13 cellular contexts compared by ENCODE assay signal in the genomic region with DNA sequence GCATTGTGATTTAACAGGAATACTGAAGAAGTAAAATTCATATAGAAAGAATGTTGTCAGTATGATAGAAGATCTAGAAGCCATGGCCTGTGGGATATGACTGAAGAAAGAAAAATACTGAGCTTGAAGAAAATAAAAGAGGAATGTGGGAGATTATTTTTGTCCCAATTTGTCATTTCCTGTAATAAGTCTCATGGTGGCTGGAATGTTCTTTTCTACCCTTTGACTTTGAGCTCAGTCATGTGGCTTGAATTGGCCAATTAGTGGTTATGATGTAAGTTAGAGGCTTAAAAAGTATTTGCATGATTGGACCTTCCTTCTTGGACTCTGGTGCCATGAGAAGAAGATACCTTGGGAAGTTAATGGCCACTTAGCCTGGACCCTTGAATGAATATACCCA. TPM values are rescaled to one million over a fixed set of nuclear protein-coding genes. Genes with fewer than 3 reads are reported as not detected.
DNase-seq lines count a peak whose midpoint lies in the region; ATAC-seq and TF ChIP-seq lines count a peak whose summit lies in the region.
"Had no signal": no experiment of that assay in that cellular context is flagged by ENCODE, and none has a peak within 500 bp of the region (broad histone marks: within the 10 kb centered on the region; RNA-seq: fewer than 3 reads in every experiment).

No MANE protein-coding gene starts in this region.

- peak overlapping the region in 4 of 5 donors; percentile 29 to 72 (median 44) for H3K27ac ChIP-seq in adrenal gland
- peak overlapping the region in 11 of 21 experiments; percentile 5 to 72 (median 47) for H3K27ac ChIP-seq in skin epidermis
- H3K27ac ChIP-seq: thyroid gland had no signal

- peaks cover 19 to 23% of the 10 kb centered on the region in 2 donors for H3K4me1 ChIP-seq in adrenal gland (replicated peaks in 1 of 2)

- intact Hi-C loops in adrenal gland (cut with DNase I): no loop called here

- ATAC-seq in GM18909 (IDR thresholded peaks at IDR 0.05; ENCODE audit: poor library complexity, unreplicated experiment) (no peak), HG03469 (IDR thresholded peaks at IDR 0.05; ENCODE audit: unreplicated experiment) (no peak)
- ATAC-seq: activated CD8-positive, alpha-beta T cell treated with anti-CD3 and anti-CD28 coated beads, Interleukin-2, amount 10 ng/mL, durations not matched to agents 7 days and 5 days had no signal

- no peaks in the 10 kb centered on the region for H3K9me3 ChIP-seq in adrenal gland (replicated peaks in 1 of 3)
- H3K9me3 ChIP-seq: thyroid gland had no signal

- no peak for TF ChIP-seq CTCF in adrenal gland (IDR thresholded peaks at IDR 0.05)

- no peaks in the 10 kb centered on the region for H3K27me3 ChIP-seq in adrenal gland
- H3K27me3 ChIP-seq: thyroid gland had no signal

- H3K4me3 ChIP-seq in adrenal gland: no peak overlapping the region
- no peak overlapping the region for H3K4me3 ChIP-seq in skin epidermis
- H3K4me3 ChIP-seq: thyroid gland had no signal

- DNase-seq in GM04504 (ENCODE audit: low read depth) (peak; percentile 53), adrenal gland (no peak), foreskin melanocyte (peak; percentile 85), NCI-H146 treated with DMSO at 0.1 percent for 48 hours (lab: John Stamatoyannopoulos, UW; ENCODE audit: unreplicated experiment) (no peak), cerebellar nuclear complex (lab: John Stamatoyannopoulos, UW) (no peak)
- DNase-seq: activated CD8-positive, alpha-beta T cell treated with anti-CD3 and anti-CD28 coated beads, Interleukin-2, amount 10 ng/mL, durations not matched to agents 7 days and 5 days; activated naive CD8-positive, alpha-beta T cell treated with anti-CD3 and anti-CD28 coated beads, Interleukin-2, amount 10 ng/mL, durations not matched to agents 7 days and 5 days; DMS53; NCI-H524; thyroid gland had no signal

- peaks cover 0 to 5% of the 10 kb centered on the region in 2 donors for H3K36me3 ChIP-seq in adrenal gland (replicated peaks in 1 of 2)
- H3K36me3 ChIP-seq: thyroid gland had no signal

- no peak for TF ChIP-seq POLR2A in adrenal gland (IDR thresholded peaks at IDR 0.05)

RNA-seq across cellular contexts. Expression of a gene that starts 14.1 kb away (rescaled TPM):
- 10 to 100 TPM; 20.7 to 50.3 (median 28.4) TPM for total RNA-seq in adrenal gland
- 10 to 100 TPM in 2 of 3 donors, 1 to 10 TPM in 1; 8.3 to 21.7 (median 14.7) TPM for polyA plus RNA-seq in adrenal gland

Comparison
In these comparisons a context has a peak if more than half of its experiments do, and no peak if none do; other contexts are left out.
1. DNase-seq: peak in GM04504 (single experiment) and foreskin melanocyte (single experiment); none in adrenal gland (0 of 7), NCI-H146 treated with DMSO at 0.1 percent for 48 hours (single experiment) and cerebellar nuclear complex (0 of 2).